In the genomic region with DNA sequence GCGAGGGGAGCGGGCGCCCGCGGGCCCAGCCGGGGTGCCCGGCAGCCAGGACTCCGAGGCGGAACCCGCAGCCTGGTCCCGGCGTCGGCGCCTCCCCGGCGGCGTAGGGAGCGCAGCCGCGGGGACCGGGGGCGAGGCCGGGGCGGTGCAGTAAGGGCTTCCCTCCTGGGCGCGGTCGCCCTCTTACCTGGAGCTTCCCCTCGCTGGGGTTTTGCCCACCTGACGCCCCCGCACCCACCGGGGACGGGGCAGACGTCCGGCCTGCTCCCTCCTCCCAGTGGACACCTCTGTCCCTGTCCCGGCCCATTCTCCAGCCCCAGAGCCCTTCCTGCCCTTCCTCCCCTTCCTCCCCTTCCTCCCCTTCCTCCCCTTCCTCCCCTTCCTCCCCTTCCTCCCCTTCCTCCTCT, we compare ENCODE assay signal across 1 cellular context.
TF ChIP-seq lines count a peak whose summit lies in the region.

No MANE protein-coding gene starts in this region.

TF ChIP-seq in H1, 55 proteins besides CTCF, POLR2A, EP300 and RAD21:
- TF ChIP-seq CREB1 (IDR thresholded peaks at IDR 0.05) (0 out of 2 replicates have a peak, but pooled peaks have one; percentile 4), RNF2 (IDR thresholded peaks at IDR 0.05; ENCODE audit: borderline replicate concordance, low read depth, low read length, missing control alignments, poor library complexity, severe bottlenecking) (no peak), GABPA (IDR thresholded peaks at IDR 0.05; ENCODE audit: borderline replicate concordance, insufficient read depth, low read length) (0 out of 2 replicates have a peak, but pooled peaks have one; percentile 22), GTF2F1 (IDR thresholded peaks at IDR 0.05; ENCODE audit: borderline replicate concordance, low read depth, low read length) (no peak), KDM5A (IDR thresholded peaks at IDR 0.05; ENCODE audit: low read length) (no peak), KDM1A (IDR thresholded peaks at IDR 0.05; ENCODE audit: borderline replicate concordance, low read length) (peak; percentile 55; the same call in 1 of the 2 replicates), EGR1 (IDR thresholded peaks at IDR 0.05; ENCODE audit: borderline replicate concordance, low read depth, low read length) (peak; percentile 76; the same call in 1 of the 2 replicates), SAP30 (IDR thresholded peaks at IDR 0.05; ENCODE audit: insufficient read depth, insufficient replicate concordance, low read length) (no peak), SIN3A (conservative IDR thresholded peaks at IDR 0.05 in 1 of 2, IDR thresholded peaks at IDR 0.05 in 1 of 2; ENCODE audit: low read depth in 1 of 2, low read length in 2 of 2) (0 out of 4 replicates have a peak, but pooled peaks of 1 of the 2 experiments have one; percentile 32), ASH2L (IDR thresholded peaks at IDR 0.05; ENCODE audit: low read length) (no peak), PHF8 (conservative IDR thresholded peaks at IDR 0.05; ENCODE audit: low read depth, low read length) (peak; percentile 3), KDM4A (IDR thresholded peaks at IDR 0.05; ENCODE audit: low read depth, low read length, severe bottlenecking) (peak; percentile 73), YY1 (IDR thresholded peaks at IDR 0.05; ENCODE audit: low read depth, low read length) (0 out of 2 replicates have a peak, but pooled peaks have one; percentile 46), RBBP5 (IDR thresholded peaks at IDR 0.05; ENCODE audit: borderline replicate concordance, low read depth, low read length) (peak; percentile 81; the same call in 1 of the 2 replicates)
